In the genomic region with DNA sequence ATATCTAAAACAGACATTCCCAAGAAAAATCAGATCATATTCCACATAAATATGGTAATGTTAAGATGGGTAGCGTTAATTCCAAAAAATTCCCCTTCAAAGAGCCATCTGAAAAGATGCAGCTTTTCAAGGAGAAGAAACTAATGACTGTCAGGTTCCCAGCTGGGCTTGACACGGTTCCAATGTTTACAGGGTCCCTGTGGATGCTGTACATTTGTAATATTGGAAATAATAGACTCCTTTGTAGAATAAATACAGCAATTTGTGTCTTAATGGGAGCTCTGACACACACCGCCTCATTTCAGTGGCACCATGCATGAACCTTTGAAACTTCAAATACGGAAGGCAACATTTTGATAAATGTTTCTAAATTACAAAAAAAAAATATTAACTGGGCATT, we compare ENCODE assay signal across 21 cellular contexts.
DNase-seq lines count a peak whose midpoint lies in the region; ATAC-seq and TF ChIP-seq lines count a peak whose summit lies in the region.
"Had no signal": no experiment of that assay in that cellular context is flagged by ENCODE, and none has a peak within 500 bp of the region (broad histone marks: within the 10 kb centered on the region; RNA-seq: fewer than 3 reads in every experiment).

No MANE protein-coding gene starts in this region.

- H3K27me3 ChIP-seq in brain microvascular endothelial cell (replicated peaks) (no peaks in the 10 kb centered on the region), aorta (ENCODE audit: control insufficient read depth in 1 of 2, insufficient read depth in 2 of 2, low read length in 1 of 2) (no peaks in the 10 kb centered on the region)
- H3K27me3 ChIP-seq: neutrophil had no signal

- H3K4me3 ChIP-seq in brain microvascular endothelial cell (ENCODE audit: low read depth, low read length) (no peak overlapping the region), aorta (ENCODE audit: low read length in 2 of 2) (no peak overlapping the region)

- ATAC-seq in GM21786 (IDR thresholded peaks at IDR 0.05; ENCODE audit: unreplicated experiment) = no peak
- ATAC-seq in aorta (ENCODE audit: low FRiP score) = no peak
- no peak for ATAC-seq in omental fat pad (ENCODE audit: low FRiP score)
- ATAC-seq: left ventricle myocardium superior had no signal

- DNase-seq in NCI-H345 (lab: John Stamatoyannopoulos, UW) (peak; percentile 9), NCI-H345 treated with DMSO at 0.1 percent for 48 hours (lab: John Stamatoyannopoulos, UW; ENCODE audit: unreplicated experiment) (no peak), NCI-H2081 treated with DMSO at 0.1 percent for 48 hours (lab: John Stamatoyannopoulos, UW) (peak; percentile 62), brain microvascular endothelial cell (no peak), MV-4-11 (lab: John Stamatoyannopoulos, UW) (no peak), aorta (no peak), omental fat pad (ENCODE audit: low spot score) (no peak)
- DNase-seq: activated CD4-positive, alpha-beta T cell treated with anti-CD3 and anti-CD28 coated beads for 4 hours; activated gamma-delta T cell treated with Interleukin-2 at 50 U/mL for 16 hours; activated T-cell treated with anti-CD3 and anti-CD28 coated beads, Interleukin-2, amount 50 U/mL, for 1 hour; DMS 273 treated with DMSO at 0.1 percent for 48 hours; islet precursor cell; KBM-7; left ventricle myocardium superior; NCI-H1436; NCI-H226; Right ventricle myocardium superior; stimulated activated CD4-positive, alpha-beta T cell treated with anti-CD3 and anti-CD28 coated beads, Interleukin-15, amount 100 ng/mL, for 24 hours; stimulated activated naive CD4-positive, alpha-beta T cell had no signal

- intact Hi-C loops in aorta (cut with DNase I) = no loop called here

- in situ Hi-C loops in brain microvascular endothelial cell (cut with HindIII; ENCODE audit: low pct_ligation_motif_present, low sequenced_read_pairs) = no loop called here

- no peak for TF ChIP-seq CTCF in brain microvascular endothelial cell (IDR thresholded peaks at IDR 0.05; ENCODE audit: low read depth, low read length, missing control alignments)
- TF ChIP-seq CTCF in omental fat pad (IDR thresholded peaks at IDR 0.05) = no peak

- H3K27ac ChIP-seq in brain microvascular endothelial cell (peak overlapping the region; percentile 79), aorta (ENCODE audit: low read depth in 1 of 2, low read length in 2 of 2) (no peak overlapping the region)
- H3K27ac ChIP-seq: neutrophil had no signal

- H3K36me3 ChIP-seq in brain microvascular endothelial cell (replicated peaks) = no peaks in the 10 kb centered on the region
- H3K36me3 ChIP-seq in aorta (ENCODE audit: control insufficient read depth in 1 of 2, insufficient read depth in 2 of 2, low read length in 1 of 2) = no peaks in the 10 kb centered on the region

- no peaks in the 10 kb centered on the region for H3K4me1 ChIP-seq in aorta (ENCODE audit: control insufficient read depth in 1 of 2, insufficient read depth in 2 of 2, low read length in 2 of 2)

- 93 to 94% methylated on average over 4 of the region's 4 CpGs for WGBS in aorta, 2 donors

- H3K9me3 ChIP-seq in aorta (ENCODE audit: control insufficient read depth, low read length) = no peaks in the 10 kb centered on the region
- H3K9me3 ChIP-seq: neutrophil had no signal

Comparison
In these comparisons a context has a peak if more than half of its experiments do, and no peak if none do; other contexts are left out.
1. DNase-seq: peak in NCI-H345 (single experiment) and NCI-H2081 treated with DMSO at 0.1 percent for 48 hours (single experiment); none in NCI-H345 treated with DMSO at 0.1 percent for 48 hours (single experiment), brain microvascular endothelial cell (single experiment), MV-4-11 (single experiment), aorta (0 of 2) and omental fat pad (single experiment).